17 cellular contexts compared by ENCODE assay signal in genomic region chr7:96238474-96238873, GRCh38.
"Had no signal": no experiment of that assay in that cellular context is flagged by ENCODE, and none has a peak within 500 bp of the region (broad histone marks: within the 10 kb centered on the region; RNA-seq: fewer than 3 reads in every experiment).

No MANE protein-coding gene starts in this region.

- H3K27me3 Mint-ChIP-seq: activated B cell treated with CpG ODN at 0.5 μM for 24 hours; activated CD4-positive, alpha-beta T cell treated with anti-CD3 and anti-CD28 coated beads, Interleukin-2, amount 10 ng/mL, durations not matched to agents 24 days and 14 days; activated T-helper 17 cell treated with anti-CD3 and anti-CD28 coated beads, Interleukin-2, amount 50 U/mL, for 72 hours; naive thymus-derived CD8-positive, alpha-beta T cell; progenitor cell of endocrine pancreas had no signal

- H3K4me3 ChIP-seq: gastrocnemius medialis, heart right ventricle, lower lobe of right lung, sigmoid colon had no signal

- H3K9me3 Mint-ChIP-seq: activated B cell treated with CpG ODN at 0.5 μM for 24 hours; activated naive CD4-positive, alpha-beta T cell treated with anti-CD3 and anti-CD28 coated beads for 36 hours; activated T-helper 17 cell treated with anti-CD3 and anti-CD28 coated beads, Interleukin-2, amount 50 U/mL, for 72 hours; naive thymus-derived CD8-positive, alpha-beta T cell had no signal

- H3K27me3 ChIP-seq: brain microvascular endothelial cell, gastrocnemius medialis, heart right ventricle, sigmoid colon had no signal

- H3K27ac ChIP-seq: brain microvascular endothelial cell, gastrocnemius medialis, lower lobe of right lung had no signal

- ATAC-seq: activated T-helper 17 cell treated with anti-CD3 and anti-CD28 coated beads, Interleukin-2, amount 50 U/mL, for 72 hours; gastrocnemius medialis; heart right ventricle; lower lobe of right lung; naive thymus-derived CD8-positive, alpha-beta T cell; SK-N-SH treated with all-trans-retinoic acid at 6 μM for 48 hours had no signal

- H3K36me3 ChIP-seq: brain microvascular endothelial cell, gastrocnemius medialis, lower lobe of right lung, sigmoid colon had no signal

- H3K4me3 Mint-ChIP-seq: activated B cell treated with CpG ODN at 0.5 μM for 24 hours; activated CD4-positive, alpha-beta T cell treated with anti-CD3 and anti-CD28 coated beads, Interleukin-2, amount 10 ng/mL, durations not matched to agents 24 days and 14 days; activated naive CD4-positive, alpha-beta T cell treated with anti-CD3 and anti-CD28 coated beads for 36 hours; activated T-helper 17 cell treated with anti-CD3 and anti-CD28 coated beads, Interleukin-2, amount 50 U/mL, for 72 hours; naive thymus-derived CD8-positive, alpha-beta T cell had no signal

- H3K9me3 ChIP-seq: gastrocnemius medialis, heart right ventricle, lower lobe of right lung, sigmoid colon had no signal

- DNase-seq: activated B cell treated with CpG ODN at 0.5 μM for 24 hours; activated CD4-positive, alpha-beta T cell treated with anti-CD3 and anti-CD28 coated beads, Interleukin-2, amount 10 ng/mL, durations not matched to agents 24 days and 14 days; activated naive CD4-positive, alpha-beta T cell treated with anti-CD3 and anti-CD28 coated beads for 36 hours; activated T-cell treated with anti-CD3 and anti-CD28 coated beads for 4 hours; brain microvascular endothelial cell; cerebellar nuclear complex; gastrocnemius medialis; heart right ventricle; kidney glomerular epithelial cell; lower lobe of right lung; naive thymus-derived CD8-positive, alpha-beta T cell; occipital lobe; sigmoid colon; stimulated activated CD4-positive, alpha-beta T cell treated with anti-CD3 and anti-CD28 coated beads, Interleukin-4, amount 100 ng/mL, for 4 hours had no signal

- H3K27ac Mint-ChIP-seq: activated B cell treated with CpG ODN at 0.5 μM for 24 hours; activated CD4-positive, alpha-beta T cell treated with anti-CD3 and anti-CD28 coated beads, Interleukin-2, amount 10 ng/mL, durations not matched to agents 24 days and 14 days; activated naive CD4-positive, alpha-beta T cell treated with anti-CD3 and anti-CD28 coated beads for 36 hours; activated T-helper 17 cell treated with anti-CD3 and anti-CD28 coated beads, Interleukin-2, amount 50 U/mL, for 72 hours; naive thymus-derived CD8-positive, alpha-beta T cell; progenitor cell of endocrine pancreas had no signal
